20 cellular contexts compared by ENCODE assay signal in the genomic region with DNA sequence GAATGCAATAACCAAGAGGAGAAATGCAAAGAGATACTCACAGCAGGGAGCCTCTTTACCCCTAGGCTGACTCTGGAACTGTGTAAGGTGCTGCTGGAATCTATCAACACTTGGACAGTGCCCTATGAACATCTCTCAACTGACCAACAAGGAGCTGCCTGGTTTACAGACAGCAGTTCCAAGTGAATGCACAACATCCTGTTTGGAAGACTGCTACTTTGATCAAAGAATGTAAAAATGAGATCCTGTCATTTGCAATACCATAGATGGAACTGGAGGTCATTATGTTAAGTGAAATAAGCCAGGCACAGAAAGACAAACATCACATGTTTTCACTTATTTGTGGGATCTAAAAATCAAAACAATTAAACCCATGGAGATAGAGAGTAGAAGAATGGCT.
DNase-seq lines count a peak whose midpoint lies in the region; ATAC-seq and TF ChIP-seq lines count a peak whose summit lies in the region.
"Had no signal": no experiment of that assay in that cellular context is flagged by ENCODE, and none has a peak within 500 bp of the region (broad histone marks: within the 10 kb centered on the region; RNA-seq: fewer than 3 reads in every experiment).

No MANE protein-coding gene starts in this region.

- intact Hi-C loops in Calu3 (cut with micrococcal nuclease; ENCODE audit: unreplicated experiment) (no loop called here), dorsolateral prefrontal cortex (cut with DNase I) (no loop called here)
- intact Hi-C loops in activated CD4-positive, alpha-beta T cell treated with anti-CD3 and anti-CD28 coated beads for 36 hours (cut with DNase I, micrococcal nuclease) = no loop called here

- no peak for TF ChIP-seq CTCF in Calu3 (IDR thresholded peaks at IDR 0.05; ENCODE audit: unreplicated experiment)
- no peak for TF ChIP-seq CTCF in fibroblast of villous mesenchyme (IDR thresholded peaks at IDR 0.05; ENCODE audit: insufficient read depth, low read depth, low read length)
- no peak for TF ChIP-seq CTCF in dorsolateral prefrontal cortex (IDR thresholded peaks at IDR 0.05 in 54 of 56, conservative IDR thresholded peaks at IDR 0.05 in 2 of 56; ENCODE audit: low read depth in 1 of 56, partially characterized antibody in 56 of 56)

- no peaks in the 10 kb centered on the region for H3K27me3 Mint-ChIP-seq in Calu3 (ENCODE audit: unreplicated experiment)
- peaks cover 2% of the 10 kb centered on the region for H3K27me3 Mint-ChIP-seq in activated CD4-positive, alpha-beta T cell treated with anti-CD3 and anti-CD28 coated beads for 36 hours

- H3K4me1 Mint-ChIP-seq in Calu3 (ENCODE audit: low read depth, unreplicated experiment) = peaks cover 24% of the 10 kb centered on the region
- H3K4me1 Mint-ChIP-seq in activated CD4-positive, alpha-beta T cell treated with anti-CD3 and anti-CD28 coated beads for 36 hours = no peaks in the 10 kb centered on the region

- no TSS peak for BruUV-seq in Calu3 (replicated peaks; lab: Mats Ljungman, UMichigan)

- H3K4me3 ChIP-seq in fibroblast of villous mesenchyme (ENCODE audit: low read depth, low read length) (no peak overlapping the region), dorsolateral prefrontal cortex (no peak overlapping the region)
- H3K4me3 ChIP-seq: MG63, PC-9 had no signal

- no peak overlapping the region for H3K4me3 Mint-ChIP-seq in Calu3 (ENCODE audit: low read depth, unreplicated experiment)
- H3K4me3 Mint-ChIP-seq in activated CD4-positive, alpha-beta T cell treated with anti-CD3 and anti-CD28 coated beads for 36 hours = no peak overlapping the region
- H3K4me3 Mint-ChIP-seq: CD8-positive, alpha-beta T cell had no signal

- ATAC-seq in GM21825 (IDR thresholded peaks at IDR 0.05; ENCODE audit: unreplicated experiment) = no peak
- no peak for ATAC-seq in HG03457 (IDR thresholded peaks at IDR 0.05; ENCODE audit: unreplicated experiment)
- ATAC-seq in activated CD4-positive, alpha-beta T cell treated with anti-CD3 and anti-CD28 coated beads for 36 hours = no peak
- ATAC-seq: CD8-positive, alpha-beta T cell; HepG2 had no signal

- H3K27me3 ChIP-seq in dorsolateral prefrontal cortex = peaks cover 0 to 13% (median 0%) of the 10 kb centered on the region in 45 donors
- H3K27me3 ChIP-seq: MG63 had no signal

- peaks cover 4% of the 10 kb centered on the region for H3K9me3 Mint-ChIP-seq in Calu3 (ENCODE audit: low read depth, unreplicated experiment)
- no peaks in the 10 kb centered on the region for H3K9me3 Mint-ChIP-seq in activated CD4-positive, alpha-beta T cell treated with anti-CD3 and anti-CD28 coated beads for 36 hours (ENCODE audit: low read depth)

- CTCF ChIA-PET in Calu3 (lab: Charles Lee) = no interaction called here
- CTCF ChIA-PET in activated CD4-positive, alpha-beta T cell treated with anti-CD3 and anti-CD28 coated beads for 36 hours (lab: Charles Lee) = no interaction called here

- no peak for DNase-seq in Calu3
- DNase-seq in amniotic epithelial cell (ENCODE audit: low read depth) = peak; percentile 22
- DNase-seq in fibroblast of villous mesenchyme (ENCODE audit: low read depth) = peak; percentile 88
- no peak for DNase-seq in dorsolateral prefrontal cortex
- DNase-seq in activated CD4-positive, alpha-beta T cell treated with anti-CD3 and anti-CD28 coated beads for 36 hours = no peak
- DNase-seq: ACHN; CD8-positive, alpha-beta T cell; DMS 273 treated with DMSO at 0.1 percent for 48 hours; GF-D8; H7; Karpas-422; MG63; NCI-H1092 treated with DMSO at 0.1 percent for 48 hours; NCI-H2081 treated with DMSO at 0.1 percent for 48 hours; NCI-H510A treated with DMSO at 0.1 percent for 48 hours; NCI-H82; PC-9 had no signal

- POLR2A ChIA-PET in activated CD4-positive, alpha-beta T cell treated with anti-CD3 and anti-CD28 coated beads for 36 hours (lab: Charles Lee) = interaction anchor here (0.5 kb wide), 1 partner anchor 46 kb away, joined by 3 read pairs; no protein-coding TSS in a partner anchor

- peak overlapping the region; percentile 21 for H3K27ac Mint-ChIP-seq in Calu3 (ENCODE audit: unreplicated experiment)
- H3K27ac Mint-ChIP-seq in activated CD4-positive, alpha-beta T cell treated with anti-CD3 and anti-CD28 coated beads for 36 hours = no peak overlapping the region
- H3K27ac Mint-ChIP-seq: CD8-positive, alpha-beta T cell had no signal

- H3K36me3 Mint-ChIP-seq in Calu3 (ENCODE audit: insufficient read depth, unreplicated experiment) = peaks cover 5% of the 10 kb centered on the region
- H3K36me3 Mint-ChIP-seq in activated CD4-positive, alpha-beta T cell treated with anti-CD3 and anti-CD28 coated beads for 36 hours (ENCODE audit: low read depth) = no peaks in the 10 kb centered on the region
- H3K36me3 Mint-ChIP-seq: CD8-positive, alpha-beta T cell had no signal

- H3K27ac ChIP-seq in dorsolateral prefrontal cortex = no peak overlapping the region
- H3K27ac ChIP-seq: PC-9 had no signal

Comparison
In these comparisons a context has a peak if more than half of its experiments do, and no peak if none do; other contexts are left out.
1. DNase-seq: peak in amniotic epithelial cell (single experiment) and fibroblast of villous mesenchyme (single experiment); none in Calu3 (single experiment), dorsolateral prefrontal cortex (0 of 10) and activated CD4-positive, alpha-beta T cell treated with anti-CD3 and anti-CD28 coated beads for 36 hours (single experiment).